ENCODE assay signal across 22 cellular contexts in genomic region chr1:3930282-3930681, GRCh38. TPM values are rescaled to one million over a fixed set of nuclear protein-coding genes. Genes with fewer than 3 reads are reported as not detected.
DNase-seq lines count a peak whose midpoint lies in the region; ATAC-seq, FAIRE-seq and TF ChIP-seq lines count a peak whose summit lies in the region.
"Had no signal": no experiment of that assay in that cellular context is flagged by ENCODE, and none has a peak within 500 bp of the region (broad histone marks: within the 10 kb centered on the region; RNA-seq: fewer than 3 reads in every experiment).

No MANE protein-coding gene starts in this region.

- ATAC-seq in HepG2, result no peak
- no peak for ATAC-seq in right lobe of liver
- no peak for ATAC-seq in central memory CD8-positive, alpha-beta T cell (replicated peaks; ENCODE audit: extremely low read depth, poor library complexity, severe bottlenecking)
- no peak for ATAC-seq in naive thymus-derived CD8-positive, alpha-beta T cell
- ATAC-seq in gastrocnemius medialis, result no peak
- ATAC-seq: A549, GM23338 had no signal

- no peak overlapping the region for H3K27ac ChIP-seq in HepG2 (ENCODE audit: extremely low read length, insufficient read depth, low read length)
- no peak overlapping the region for H3K27ac ChIP-seq in right lobe of liver
- H3K27ac ChIP-seq in adrenal gland, result no peak overlapping the region
- no peak overlapping the region for H3K27ac ChIP-seq in gastrocnemius medialis
- H3K27ac ChIP-seq: A549, C4-2B, KMS-11 had no signal

- H3K27me3 ChIP-seq in HepG2 (ENCODE audit: control insufficient read depth in 1 of 2, insufficient read depth in 2 of 2, low read length in 2 of 2) (peaks cover 8 to 36% of the 10 kb centered on the region in 2 experiments), right lobe of liver (no peaks in the 10 kb centered on the region), adrenal gland (no peaks in the 10 kb centered on the region), gastrocnemius medialis (peaks cover 26 to 33% (median 29%) of the 10 kb centered on the region in 3 donors)

- no peak overlapping the region for H3K4me3 Mint-ChIP-seq in central memory CD8-positive, alpha-beta T cell
- H3K4me3 Mint-ChIP-seq in naive thymus-derived CD8-positive, alpha-beta T cell, result peak overlapping the region in 1 of 10 donors; percentile 54
- H3K4me3 Mint-ChIP-seq: GM23338 had no signal

- no peak overlapping the region for H3K4me2 ChIP-seq in HepG2 (ENCODE audit: low read depth, low read length)
- H3K4me2 ChIP-seq: A549, GM23338, KMS-11 had no signal

- no peak overlapping the region for H3K9ac ChIP-seq in HepG2 (ENCODE audit: insufficient read depth, low read depth, low read length)
- H3K9ac ChIP-seq: KMS-11 had no signal

- TF ChIP-seq CTCF in HepG2 (CRISPR knock-in tag; IDR thresholded peaks at IDR 0.05) (no peak), right lobe of liver (IDR thresholded peaks at IDR 0.05) (no peak), adrenal gland (IDR thresholded peaks at IDR 0.05) (no peak), gastrocnemius medialis (IDR thresholded peaks at IDR 0.05 in 4 of 5, conservative IDR thresholded peaks at IDR 0.05 in 1 of 5) (no peak)

- H3K79me2 ChIP-seq in HepG2 (ENCODE audit: insufficient read depth, low read length), result no peaks in the 10 kb centered on the region

- H3K9me3 ChIP-seq in HepG2 (ENCODE audit: low read length) (no peaks in the 10 kb centered on the region), right lobe of liver (no peaks in the 10 kb centered on the region), adrenal gland (replicated peaks in 1 of 3) (no peaks in the 10 kb centered on the region), gastrocnemius medialis (no peaks in the 10 kb centered on the region)
- H3K9me3 ChIP-seq: A549 had no signal

- no peak for DNase-seq in HepG2 (ENCODE audit: low spot score)
- DNase-seq in right lobe of liver, result no peak
- no peak for DNase-seq in central memory CD8-positive, alpha-beta T cell (ENCODE audit: low spot score in 2 of 2)
- no peak for DNase-seq in naive thymus-derived CD8-positive, alpha-beta T cell
- DNase-seq in adrenal gland, result no peak
- no peak for DNase-seq in HCEC 1CT
- no peak for DNase-seq in ACHN
- DNase-seq in gastrocnemius medialis, result no peak
- DNase-seq: DMS 273 treated with DMSO at 0.1 percent for 48 hours; GF-D8; NCI-H1436 treated with DMSO at 0.1 percent for 48 hours; NCI-H2029 treated with DMSO at 0.1 percent for 48 hours; NCI-H2171 treated with DMSO at 0.1 percent for 48 hours; NCI-H446 treated with DMSO at 0.1 percent for 48 hours; NK-92 treated with Interleukin-12 subunit alpha and Interleukin-12 subunit beta, amount 100 ng/mL, for 24 hours; RPMI8226 had no signal

- 40% methylated on average over 3 of the region's 3 CpGs for WGBS in HepG2 (ENCODE audit: low lambda C conversion rate)
- 84% methylated on average over 3 of the region's 3 CpGs for WGBS in right lobe of liver (ENCODE audit: insufficient coverage, low coverage, low lambda C conversion rate, missing lambda C conversion rate)
- 84 to 92% (median 88%) methylated on average over 3 of the region's 3 CpGs for WGBS in adrenal gland, 4 donors

- no peaks in the 10 kb centered on the region for H3K4me1 Mint-ChIP-seq in central memory CD8-positive, alpha-beta T cell
- peaks cover 0 to 12% (median 6%) of the 10 kb centered on the region in 4 donors for H3K4me1 Mint-ChIP-seq in naive thymus-derived CD8-positive, alpha-beta T cell
- H3K4me1 Mint-ChIP-seq: GM23338 had no signal

- POLR2A ChIA-PET in HepG2 (lab: Yijun Ruan, JAX), result no interaction called here
- POLR2A ChIA-PET in naive thymus-derived CD8-positive, alpha-beta T cell (lab: Charles Lee), result no interaction called here

- no peaks in the 10 kb centered on the region for H4K20me1 ChIP-seq in HepG2 (ENCODE audit: insufficient read depth, low read length)

- H3K36me3 ChIP-seq in HepG2 (replicated peaks in 1 of 2; ENCODE audit: control insufficient read depth in 1 of 2, insufficient read depth in 2 of 2, low read length in 2 of 2) (no peaks in the 10 kb centered on the region), right lobe of liver (no peaks in the 10 kb centered on the region), adrenal gland (replicated peaks in 1 of 2) (no peaks in the 10 kb centered on the region), gastrocnemius medialis (no peaks in the 10 kb centered on the region)

- H3K27ac Mint-ChIP-seq in central memory CD8-positive, alpha-beta T cell (ENCODE audit: low read depth), result peak overlapping the region; percentile 7
- peak overlapping the region in 6 of 10 donors; percentile 3 to 87 (median 49) for H3K27ac Mint-ChIP-seq in naive thymus-derived CD8-positive, alpha-beta T cell
- H3K27ac Mint-ChIP-seq: GM23338 had no signal

- TF ChIP-seq EP300 in HepG2 (IDR thresholded peaks at IDR 0.05; ENCODE audit: low read depth in 2 of 2, low read length in 2 of 2), result no peak
- no peak for TF ChIP-seq EP300 in HepG2 (CRISPR knock-in tag; IDR thresholded peaks at IDR 0.05; ENCODE audit: borderline replicate concordance)

- H3K4me3 ChIP-seq in HepG2 (replicated peaks in 1 of 3; ENCODE audit: insufficient read depth in 1 of 3, low read depth in 2 of 3, low read length in 3 of 3) (no peak overlapping the region), right lobe of liver (no peak overlapping the region), adrenal gland (no peak overlapping the region), gastrocnemius medialis (no peak overlapping the region)
- H3K4me3 ChIP-seq: A549, GM23338 had no signal

- peaks cover 8% of the 10 kb centered on the region for H3K9me3 Mint-ChIP-seq in central memory CD8-positive, alpha-beta T cell
- peaks cover 0 to 6% (median 0%) of the 10 kb centered on the region in 9 donors for H3K9me3 Mint-ChIP-seq in naive thymus-derived CD8-positive, alpha-beta T cell

- no peak for TF ChIP-seq RAD21 in HepG2 (CRISPR knock-in tag; IDR thresholded peaks at IDR 0.05)

- H3K27me3 Mint-ChIP-seq in central memory CD8-positive, alpha-beta T cell, result peaks cover 10% of the 10 kb centered on the region
- peaks cover 7 to 27% (median 12%) of the 10 kb centered on the region in 5 donors for H3K27me3 Mint-ChIP-seq in naive thymus-derived CD8-positive, alpha-beta T cell

- FAIRE-seq in HepG2 (lab: Jason Lieb, UNC), result no peak
- FAIRE-seq: A549, GM12891, GM18507 had no signal

- intact Hi-C loops in HepG2 (cut with micrococcal nuclease; ENCODE audit: unreplicated experiment) (no loop called here), right lobe of liver (cut with DNase I) (no loop called here), adrenal gland (cut with DNase I) (no loop called here), gastrocnemius medialis (cut with DNase I; ENCODE audit: low total_unique reads) (no loop called here)

- H2AFZ ChIP-seq in HepG2 (ENCODE audit: low read length), result no peak overlapping the region
- H2AFZ ChIP-seq: GM23338 had no signal

- in situ Hi-C loops in HepG2 (cut with HindIII; ENCODE audit: extremely low pct_ligation_motif_present, low pct_unique_long_range_greater_than_20kb) (no loop called here), ACHN (cut with HindIII; ENCODE audit: low pct_ligation_motif_present, low pct_unique_long_range_greater_than_20kb, low sequenced_read_pairs) (no loop called here), gastrocnemius medialis (cut with MboI; ENCODE audit: low sequenced_read_pairs in 4 of 4) (no loop called here)

- H3K4me1 ChIP-seq in HepG2 (ENCODE audit: insufficient read depth, low read length) (no peaks in the 10 kb centered on the region), right lobe of liver (no peaks in the 10 kb centered on the region), adrenal gland (replicated peaks in 1 of 2) (no peaks in the 10 kb centered on the region), gastrocnemius medialis (no peaks in the 10 kb centered on the region)

- no peak for TF ChIP-seq POLR2A in HepG2 (IDR thresholded peaks at IDR 0.05; ENCODE audit: insufficient read depth in 1 of 2, low read depth in 2 of 2, low read length in 2 of 2)
- TF ChIP-seq POLR2A in right lobe of liver (IDR thresholded peaks at IDR 0.05), result no peak
- TF ChIP-seq POLR2A in adrenal gland (IDR thresholded peaks at IDR 0.05), result no peak
- no peak for TF ChIP-seq POLR2A in gastrocnemius medialis (IDR thresholded peaks at IDR 0.05)

- H3K36me3 Mint-ChIP-seq in central memory CD8-positive, alpha-beta T cell (ENCODE audit: insufficient read depth), result peaks cover 2% of the 10 kb centered on the region
- no peaks in the 10 kb centered on the region for H3K36me3 Mint-ChIP-seq in naive thymus-derived CD8-positive, alpha-beta T cell

- BruUV-seq in HepG2 (replicated peaks; lab: Mats Ljungman, UMichigan), result no TSS peak

- CTCF ChIA-PET in HepG2 (lab: Yijun Ruan, JAX; ENCODE audit: low intra/inter-chr PET ratio, low total read pairs), result no interaction called here

RNA-seq across cellular contexts. Expression of gene C1orf174, which starts 30.2 kb away (rescaled TPM):
- total RNA-seq in HepG2 (2016; rRNA removed; fragmentation: Illumina TruSeq; extraction: Trizol), result 31.4 and 43.4 TPM in 2 replicates
- 9.1 and 10.6 TPM in 2 replicates for total RNA-seq in HepG2 (2016; cell fraction: cytosol; rRNA removed; fragmentation: Illumina TruSeq; extraction: Trizol; ENCODE audit: low read depth)
- total RNA-seq in HepG2 (2016; cell fraction: insoluble cytoplasmic fraction; rRNA removed; fragmentation: Illumina TruSeq; extraction: Trizol), result 30.8 and 45.5 TPM in 2 replicates
- total RNA-seq in HepG2 (2016; cell fraction: membrane; rRNA removed; fragmentation: Illumina TruSeq; extraction: Trizol), result 23.1 and 25.3 TPM in 2 replicates
- total RNA-seq in HepG2 (2016; cell fraction: nucleus; rRNA removed; fragmentation: Illumina TruSeq; extraction: Trizol), result 12.4 and 14.4 TPM in 2 replicates
- polyA plus RNA-seq in HepG2 (2011; rRNA removed), result 18.7 and 21.6 TPM in 2 replicates
- 19.8 and 22.2 TPM in 2 replicates for polyA plus RNA-seq in HepG2 (2011; cell fraction: cytosol; rRNA removed)
- polyA plus RNA-seq in HepG2 (2011; cell fraction: nucleus; rRNA removed), result 12.8 and 14.0 TPM in 2 replicates
- 13.3 and 16.8 TPM in 2 replicates for polyA plus RNA-seq in HepG2 (2012)
- polyA plus RNA-seq in HepG2 (2016; cell fraction: cytosol; fragmentation: Illumina TruSeq; extraction: Trizol; ENCODE audit: low read depth), result 4.2 and 5.1 TPM in 2 replicates
- polyA plus RNA-seq in HepG2 (2016; cell fraction: insoluble cytoplasmic fraction; fragmentation: Illumina TruSeq; extraction: Trizol; ENCODE audit: low read depth), result 37.9 and 38.1 TPM in 2 replicates
- 11.1 and 13.7 TPM in 2 replicates for polyA plus RNA-seq in HepG2 (2016; cell fraction: membrane; fragmentation: Illumina TruSeq; extraction: Trizol; ENCODE audit: low read depth)
- 24.6 and 27.6 TPM in 2 replicates for polyA plus RNA-seq in HepG2 (2016; cell fraction: nucleus; fragmentation: Illumina TruSeq; extraction: Trizol; ENCODE audit: insufficient read depth, low read depth)
- polyA minus RNA-seq in HepG2 (2011; rRNA and poly(A)+ RNA removed; ENCODE audit: low replicate concordance), result 23.0 and 28.7 TPM in 2 replicates
- polyA minus RNA-seq in HepG2 (2011; cell fraction: cytosol; rRNA and poly(A)+ RNA removed), result 11.2 and 12.0 TPM in 2 replicates
- polyA minus RNA-seq in HepG2 (2011; cell fraction: nucleus; rRNA and poly(A)+ RNA removed), result 6.7 and 8.5 TPM in 2 replicates
- total RNA-seq in right lobe of liver, result 10 to 100 TPM in 5 of 6 experiments, 1 to 10 TPM in 1; 9.7 to 20.9 (median 11.1) TPM
- 10 to 100 TPM; 27.7 to 29.9 TPM for total RNA-seq in naive thymus-derived CD8-positive, alpha-beta T cell
- polyA plus RNA-seq in naive thymus-derived CD8-positive, alpha-beta T cell, result 10 to 100 TPM; 16.4 to 27.6 (median 17.9) TPM
- 10 to 100 TPM; 16.1 to 28.0 (median 19.2) TPM for total RNA-seq in adrenal gland
- polyA plus RNA-seq in adrenal gland, result 10 to 100 TPM; 11.5 to 27.6 (median 15.8) TPM
- total RNA-seq in gastrocnemius medialis, result 10 to 100 TPM; 10.1 to 28.5 (median 13.5) TPM
